Comparison of ENCODE assay signal across 12 cellular contexts in the genomic region with DNA sequence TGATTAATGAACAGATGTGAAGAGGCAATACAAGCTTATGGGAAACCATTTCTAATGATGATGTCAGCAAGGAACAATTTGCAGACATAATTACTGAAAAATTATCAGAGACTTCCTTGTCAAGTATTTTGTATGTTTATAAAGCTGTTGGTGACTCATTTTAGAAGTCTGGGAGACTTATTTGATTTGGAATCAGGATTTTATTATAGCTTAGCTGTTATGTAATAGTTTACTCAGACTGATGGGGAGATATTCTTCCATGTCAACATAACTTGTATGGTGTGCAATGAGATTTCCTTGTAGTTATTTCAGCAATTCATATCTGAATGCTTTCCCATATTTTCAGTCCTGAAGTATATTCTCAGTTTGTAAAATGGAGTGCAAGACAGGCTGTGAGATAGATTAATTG.
DNase-seq lines count a peak whose midpoint lies in the region; ATAC-seq and TF ChIP-seq lines count a peak whose summit lies in the region.
"Had no signal": no experiment of that assay in that cellular context is flagged by ENCODE, and none has a peak within 500 bp of the region (broad histone marks: within the 10 kb centered on the region; RNA-seq: fewer than 3 reads in every experiment).

No MANE protein-coding gene starts in this region.

- no peaks in the 10 kb centered on the region for H3K36me3 Mint-ChIP-seq in activated naive CD4-positive, alpha-beta T cell treated with anti-CD3 and anti-CD28 coated beads, Interleukin-2, amount 10 ng/mL, durations not matched to agents 7 days and 5 days

- H3K27me3 Mint-ChIP-seq in activated naive CD4-positive, alpha-beta T cell treated with anti-CD3 and anti-CD28 coated beads, Interleukin-2, amount 10 ng/mL, durations not matched to agents 7 days and 5 days, result no peaks in the 10 kb centered on the region

- no peaks in the 10 kb centered on the region for H3K79me2 ChIP-seq in osteoblast (ENCODE audit: insufficient read depth, low read length)

- no peaks in the 10 kb centered on the region for H4K20me1 ChIP-seq in osteoblast (ENCODE audit: insufficient read depth, low read length)

- peaks cover 45% of the 10 kb centered on the region for H3K4me1 ChIP-seq in SJCRH30
- peaks cover 47% of the 10 kb centered on the region for H3K4me1 ChIP-seq in osteoblast (ENCODE audit: insufficient read depth, low read length)
- H3K4me1 ChIP-seq: thyroid gland had no signal

- H3K4me2 ChIP-seq in osteoblast (ENCODE audit: insufficient read depth, low read length), result peak overlapping the region; percentile 54

- H3K27me3 ChIP-seq in SJCRH30 (no peaks in the 10 kb centered on the region), osteoblast (ENCODE audit: insufficient read depth, low read length) (no peaks in the 10 kb centered on the region)
- H3K27me3 ChIP-seq: thyroid gland had no signal

- no peak overlapping the region for H3K4me3 Mint-ChIP-seq in activated naive CD4-positive, alpha-beta T cell treated with anti-CD3 and anti-CD28 coated beads, Interleukin-2, amount 10 ng/mL, durations not matched to agents 7 days and 5 days

- CTCF ChIA-PET in activated naive CD4-positive, alpha-beta T cell treated with anti-CD3 and anti-CD28 coated beads, Interleukin-2, amount 10 ng/mL, durations not matched to agents 7 days and 5 days (lab: Charles Lee), result no interaction called here

- TF ChIP-seq CTCF in osteoblast (IDR thresholded peaks at IDR 0.05; ENCODE audit: extremely low read depth, low read depth, low read length), result no peak

- H3K4me1 Mint-ChIP-seq in activated naive CD4-positive, alpha-beta T cell treated with anti-CD3 and anti-CD28 coated beads, Interleukin-2, amount 10 ng/mL, durations not matched to agents 7 days and 5 days, result no peaks in the 10 kb centered on the region

- DNase-seq in DMS53 (lab: John Stamatoyannopoulos, UW), result peak; percentile 74
- DNase-seq in SJCRH30, result peak in 1 of 2 experiments; percentile 48
- DNase-seq in fibroblast of peridontal ligament (ENCODE audit: extremely low read depth), result peak; percentile 91
- peak; percentile 70 for DNase-seq in osteoblast (ENCODE audit: insufficient read length, low spot score, missing footprints)
- no peak for DNase-seq in NCI-H345 treated with DMSO at 0.1 percent for 48 hours (lab: John Stamatoyannopoulos, UW; ENCODE audit: unreplicated experiment)
- no peak for DNase-seq in activated naive CD4-positive, alpha-beta T cell treated with anti-CD3 and anti-CD28 coated beads, Interleukin-2, amount 10 ng/mL, durations not matched to agents 7 days and 5 days
- DNase-seq: MV-4-11; stimulated activated CD4-positive, alpha-beta T cell treated with anti-CD3 and anti-CD28 coated beads, Interleukin-2, amount 100 ng/mL, for 48 hours; thyroid gland had no signal

- H2AFZ ChIP-seq in osteoblast (ENCODE audit: low read length), result no peak overlapping the region

- no peak overlapping the region for H3K27ac Mint-ChIP-seq in activated naive CD4-positive, alpha-beta T cell treated with anti-CD3 and anti-CD28 coated beads, Interleukin-2, amount 10 ng/mL, durations not matched to agents 7 days and 5 days
- H3K27ac Mint-ChIP-seq: activated naive CD4-positive, alpha-beta T cell treated with anti-CD3 and anti-CD28 coated beads, Interleukin-2, amount 50 U/mL, for 72 hours had no signal

- H3K36me3 ChIP-seq in SJCRH30 (no peaks in the 10 kb centered on the region), osteoblast (ENCODE audit: insufficient read depth, low read length) (no peaks in the 10 kb centered on the region)
- H3K36me3 ChIP-seq: thyroid gland had no signal

- no peak for ATAC-seq in GM18909 (IDR thresholded peaks at IDR 0.05; ENCODE audit: poor library complexity, unreplicated experiment)
- ATAC-seq in HG02763 (IDR thresholded peaks at IDR 0.05; ENCODE audit: unreplicated experiment), result no peak
- ATAC-seq: activated naive CD4-positive, alpha-beta T cell treated with anti-CD3 and anti-CD28 coated beads, Interleukin-2, amount 50 U/mL, for 72 hours had no signal

- no peaks in the 10 kb centered on the region for H3K9me3 Mint-ChIP-seq in activated naive CD4-positive, alpha-beta T cell treated with anti-CD3 and anti-CD28 coated beads, Interleukin-2, amount 10 ng/mL, durations not matched to agents 7 days and 5 days

- H3K9me3 ChIP-seq in SJCRH30 (replicated peaks), result peaks cover 9% of the 10 kb centered on the region
- no peaks in the 10 kb centered on the region for H3K9me3 ChIP-seq in osteoblast (ENCODE audit: low read depth, low read length)
- H3K9me3 ChIP-seq: thyroid gland had no signal

- H3K27ac ChIP-seq in SJCRH30, result peak overlapping the region; percentile 90
- peak overlapping the region; percentile 97 for H3K27ac ChIP-seq in osteoblast (ENCODE audit: low read depth, low read length)
- H3K27ac ChIP-seq: thyroid gland had no signal

- H3K4me3 ChIP-seq in SJCRH30 (no peak overlapping the region), osteoblast (ENCODE audit: insufficient read depth, low read length) (no peak overlapping the region)
- H3K4me3 ChIP-seq: thyroid gland had no signal

Comparison
In these comparisons a context has a peak if more than half of its experiments do, and no peak if none do; other contexts are left out.
1. DNase-seq: peak in DMS53 (single experiment), fibroblast of peridontal ligament (single experiment) and osteoblast (single experiment); none in NCI-H345 treated with DMSO at 0.1 percent for 48 hours (single experiment) and activated naive CD4-positive, alpha-beta T cell treated with anti-CD3 and anti-CD28 coated beads, Interleukin-2, amount 10 ng/mL, durations not matched to agents 7 days and 5 days (single experiment).